ENCODE assay signal across 9 cellular contexts in the genomic region with DNA sequence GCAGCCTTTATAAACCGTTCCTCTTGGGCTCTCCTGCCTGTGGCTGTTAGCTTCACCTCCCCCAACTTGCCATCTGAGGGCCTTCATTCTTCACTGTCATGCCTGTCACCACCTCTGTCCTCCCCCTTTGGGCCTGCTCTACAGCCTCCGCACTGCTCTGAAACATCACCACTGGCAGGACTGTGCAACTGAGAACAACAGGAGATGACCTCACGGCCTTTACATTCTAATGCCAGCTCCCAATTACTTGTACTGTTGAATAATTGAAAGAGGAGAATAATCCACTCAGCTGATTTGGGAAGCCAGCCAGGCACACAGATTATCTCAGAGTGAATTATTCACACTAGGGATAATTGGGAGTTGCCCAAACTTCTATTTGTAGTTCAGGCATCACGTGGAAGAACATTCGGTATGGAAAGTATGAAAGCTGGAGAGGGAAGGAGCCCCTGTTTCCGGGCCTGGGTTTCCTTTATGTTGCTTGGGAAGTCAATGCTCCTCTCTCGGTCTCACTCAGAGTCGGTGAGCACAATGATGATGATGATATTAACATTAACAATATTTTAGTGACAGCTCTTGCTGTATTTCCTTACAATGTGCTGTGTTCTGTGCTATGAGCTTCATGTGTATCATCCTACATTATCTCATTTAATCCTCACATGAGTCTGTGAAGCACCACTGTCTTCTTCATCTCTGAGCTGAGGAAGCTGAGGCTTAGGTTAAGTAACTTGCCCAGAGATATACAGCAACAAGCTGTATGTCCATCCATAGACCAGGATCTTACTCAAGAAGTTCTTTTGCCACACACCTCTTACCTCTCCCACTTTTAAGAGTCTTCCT.
DNase-seq lines count a peak whose midpoint lies in the region; ATAC-seq and TF ChIP-seq lines count a peak whose summit lies in the region.
"Had no signal": no experiment of that assay in that cellular context is flagged by ENCODE, and none has a peak within 500 bp of the region (broad histone marks: within the 10 kb centered on the region; RNA-seq: fewer than 3 reads in every experiment).

No MANE protein-coding gene starts in this region.

- TF ChIP-seq CTCF in right lobe of liver (IDR thresholded peaks at IDR 0.05), result no peak
- no peak for TF ChIP-seq CTCF in GM20000 (IDR thresholded peaks at IDR 0.05; ENCODE audit: extremely low read depth, missing control alignments)

- TF ChIP-seq POLR2A in right lobe of liver (IDR thresholded peaks at IDR 0.05), result no peak

- H3K4me1 ChIP-seq in right lobe of liver, result no peaks in the 10 kb centered on the region

- H3K27me3 ChIP-seq in right lobe of liver, result no peaks in the 10 kb centered on the region

- no peaks in the 10 kb centered on the region for H3K9me3 ChIP-seq in right lobe of liver

- DNase-seq in NCI-H446 (lab: John Stamatoyannopoulos, UW) (peak; percentile 70 to 90), right lobe of liver (no peak), superior temporal gyrus (ENCODE audit: extremely low spot score) (peak; percentile 86), GM20000 (ENCODE audit: low spot score) (no peak), GM19240 (ENCODE audit: insufficient read length, low spot score) (no peak)

- ATAC-seq in right lobe of liver (peak; percentile 35 to 67 (median 44)), HG03095 (IDR thresholded peaks at IDR 0.05; ENCODE audit: unreplicated experiment) (no peak), GM19324 (IDR thresholded peaks at IDR 0.05; ENCODE audit: low FRiP score, unreplicated experiment) (no peak)

- intact Hi-C loops in right lobe of liver (cut with DNase I), result no loop called here

- 69% methylated on average over 6 of the region's 8 CpGs for WGBS in right lobe of liver (ENCODE audit: insufficient coverage, low coverage, low lambda C conversion rate, missing lambda C conversion rate)

- no peaks in the 10 kb centered on the region for H3K36me3 ChIP-seq in right lobe of liver

- peak overlapping the region; percentile 81 for H3K27ac ChIP-seq in cingulate gyrus (ENCODE audit: low read depth, low read length)
- H3K27ac ChIP-seq in right lobe of liver, result peak overlapping the region; percentile 4 to 36 (median 20)
- H3K27ac ChIP-seq: KMS-11 had no signal

- H3K4me3 ChIP-seq in right lobe of liver, result no peak overlapping the region

Comparison
In these comparisons a context has a peak if more than half of its experiments do, and no peak if none do; other contexts are left out.
1. DNase-seq: peak in NCI-H446 (2 of 2) and superior temporal gyrus (single experiment); none in right lobe of liver (0 of 3), GM20000 (single experiment) and GM19240 (single experiment).
2. ATAC-seq: peak in right lobe of liver (4 of 4); none in HG03095 (single experiment) and GM19324 (single experiment).